Comparison of ENCODE assay signal across 2 cellular contexts in genomic region chr17:64092111-64092510, GRCh38.
TF ChIP-seq lines count a peak whose summit lies in the region.

No MANE protein-coding gene starts in this region.

TF ChIP-seq in GM12878, 131 proteins besides CTCF, POLR2A, EP300 and RAD21:
- TF ChIP-seq ATF3 (IDR thresholded peaks at IDR 0.05; ENCODE audit: borderline replicate concordance, extremely low read depth, low read depth, low read length), result no peak
- no peak for TF ChIP-seq MAX (IDR thresholded peaks at IDR 0.05; ENCODE audit: low read depth, low read length)
- peak; percentile 61 to 72 for TF ChIP-seq BHLHE40 (IDR thresholded peaks at IDR 0.05; ENCODE audit: borderline replicate concordance in 1 of 2, low read depth in 2 of 2, low read length in 1 of 2)
- TF ChIP-seq POU2F2 (IDR thresholded peaks at IDR 0.05; ENCODE audit: borderline replicate concordance, low read depth, low read length), result no peak
- peak; percentile 53; the same call in 1 of the 2 replicates for TF ChIP-seq SPI1 (IDR thresholded peaks at IDR 0.05; ENCODE audit: borderline replicate concordance, insufficient read depth, low read depth, low read length)

TF ChIP-seq in SK-N-SH, 30 proteins besides CTCF, POLR2A, EP300 and RAD21:
- no peak for TF ChIP-seq TAF1 (IDR thresholded peaks at IDR 0.05; ENCODE audit: borderline replicate concordance, low read depth, low read length)
- no peak for TF ChIP-seq PBX3 (IDR thresholded peaks at IDR 0.05)
- no peak for TF ChIP-seq GATA2 (CRISPR knock-in tag; IDR thresholded peaks at IDR 0.05)
- no peak for TF ChIP-seq RCOR1 (IDR thresholded peaks at IDR 0.05; ENCODE audit: low read length)
- TF ChIP-seq FOSL2 (IDR thresholded peaks at IDR 0.05; ENCODE audit: borderline replicate concordance, low read depth), result no peak
- no peak for TF ChIP-seq TCF12 (IDR thresholded peaks at IDR 0.05)
